ENCODE assay signal across 17 cellular contexts in the genomic region with DNA sequence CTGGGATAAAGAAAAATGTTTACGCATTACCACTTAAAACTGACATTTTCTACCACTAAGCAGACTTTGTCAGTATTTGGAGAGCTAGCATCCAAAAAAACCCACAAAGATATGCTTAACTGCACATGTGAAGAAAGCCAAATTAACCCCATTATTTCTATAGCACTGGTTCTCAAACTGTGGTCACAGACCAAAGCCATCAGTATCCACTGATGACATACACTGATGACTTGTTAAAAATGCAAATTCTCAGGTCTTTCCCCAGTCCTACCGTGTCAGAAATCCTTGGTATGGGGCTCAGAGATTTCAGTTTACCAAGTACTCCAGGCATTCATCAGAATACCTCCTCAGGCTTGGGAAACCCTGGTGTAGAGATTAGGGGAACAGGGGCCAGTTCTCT.
"Had no signal": no experiment of that assay in that cellular context is flagged by ENCODE, and none has a peak within 500 bp of the region (broad histone marks: within the 10 kb centered on the region; RNA-seq: fewer than 3 reads in every experiment).

No MANE protein-coding gene starts in this region.

- DNase-seq: activated CD4-positive, alpha-beta memory T cell treated with anti-CD3 and anti-CD28 coated beads for 36 hours; activated CD8-positive, alpha-beta memory T cell treated with anti-CD3 and anti-CD28 coated beads, Interleukin-2, amount 10 ng/mL, durations not matched to agents 7 days and 5 days; activated naive CD4-positive, alpha-beta T cell treated with anti-CD3 and anti-CD28 coated beads, Interleukin-2, amount 50 U/mL, for 16 hours; activated T-cell treated with anti-CD3 and anti-CD28 coated beads, Interleukin-2, amount 50 U/mL, for 1 hour; adrenal gland; central memory CD4-positive, alpha-beta T cell; colonic mucosa; hippocampal formation; kidney glomerular epithelial cell; left ventricle myocardium superior; naive thymus-derived CD8-positive, alpha-beta T cell; pancreas; thyroid gland; WERI-Rb-1 had no signal

- H3K4me3 ChIP-seq: adrenal gland, colonic mucosa, pancreas, thyroid gland had no signal

- H3K27ac Mint-ChIP-seq: activated CD4-positive, alpha-beta memory T cell treated with anti-CD3 and anti-CD28 coated beads for 36 hours; activated CD8-positive, alpha-beta memory T cell treated with anti-CD3 and anti-CD28 coated beads, Interleukin-2, amount 10 ng/mL, durations not matched to agents 7 days and 5 days; brain; memory B cell; naive thymus-derived CD8-positive, alpha-beta T cell; stimulated activated effector memory CD8-positive, alpha-beta T cell treated with anti-CD3 and anti-CD28 coated beads, Interleukin-12 subunit alpha, Interleukin-12 subunit beta, amount 100 ng/mL, for 72 hours had no signal

- H3K4me3 Mint-ChIP-seq: activated CD4-positive, alpha-beta memory T cell treated with anti-CD3 and anti-CD28 coated beads for 36 hours; activated CD8-positive, alpha-beta memory T cell treated with anti-CD3 and anti-CD28 coated beads, Interleukin-2, amount 10 ng/mL, durations not matched to agents 7 days and 5 days; brain; memory B cell; naive thymus-derived CD8-positive, alpha-beta T cell; stimulated activated effector memory CD8-positive, alpha-beta T cell treated with anti-CD3 and anti-CD28 coated beads, Interleukin-12 subunit alpha, Interleukin-12 subunit beta, amount 100 ng/mL, for 72 hours had no signal

- H3K9me3 Mint-ChIP-seq: activated CD4-positive, alpha-beta memory T cell treated with anti-CD3 and anti-CD28 coated beads for 36 hours; memory B cell; stimulated activated effector memory CD8-positive, alpha-beta T cell treated with anti-CD3 and anti-CD28 coated beads, Interleukin-12 subunit alpha, Interleukin-12 subunit beta, amount 100 ng/mL, for 72 hours had no signal

- ATAC-seq: activated CD8-positive, alpha-beta memory T cell treated with anti-CD3 and anti-CD28 coated beads, Interleukin-2, amount 10 ng/mL, durations not matched to agents 7 days and 5 days; left ventricle myocardium superior; naive thymus-derived CD8-positive, alpha-beta T cell; pancreas; stimulated activated effector memory CD8-positive, alpha-beta T cell treated with anti-CD3 and anti-CD28 coated beads, Interleukin-12 subunit alpha, Interleukin-12 subunit beta, amount 100 ng/mL, for 72 hours had no signal

- H3K27me3 ChIP-seq: adrenal gland, colonic mucosa, pancreas, thyroid gland had no signal

- H3K9me3 ChIP-seq: adrenal gland, colonic mucosa, pancreas, thyroid gland had no signal

- H3K4me1 ChIP-seq: adrenal gland, colonic mucosa, thyroid gland had no signal

- H3K4me1 Mint-ChIP-seq: brain; memory B cell; stimulated activated effector memory CD8-positive, alpha-beta T cell treated with anti-CD3 and anti-CD28 coated beads, Interleukin-12 subunit alpha, Interleukin-12 subunit beta, amount 100 ng/mL, for 72 hours had no signal

- H3K27ac ChIP-seq: adrenal gland, colonic mucosa, pancreas, thyroid gland, WERI-Rb-1 had no signal

- H3K36me3 ChIP-seq: adrenal gland, colonic mucosa, pancreas, thyroid gland, WERI-Rb-1 had no signal

- H3K36me3 Mint-ChIP-seq: activated CD4-positive, alpha-beta memory T cell treated with anti-CD3 and anti-CD28 coated beads for 36 hours; memory B cell; stimulated activated effector memory CD8-positive, alpha-beta T cell treated with anti-CD3 and anti-CD28 coated beads, Interleukin-12 subunit alpha, Interleukin-12 subunit beta, amount 100 ng/mL, for 72 hours had no signal

- H3K27me3 Mint-ChIP-seq: activated CD4-positive, alpha-beta memory T cell treated with anti-CD3 and anti-CD28 coated beads for 36 hours; activated CD8-positive, alpha-beta memory T cell treated with anti-CD3 and anti-CD28 coated beads, Interleukin-2, amount 10 ng/mL, durations not matched to agents 7 days and 5 days; naive thymus-derived CD8-positive, alpha-beta T cell had no signal
